ENCODE assay signal across 14 cellular contexts in the genomic region with DNA sequence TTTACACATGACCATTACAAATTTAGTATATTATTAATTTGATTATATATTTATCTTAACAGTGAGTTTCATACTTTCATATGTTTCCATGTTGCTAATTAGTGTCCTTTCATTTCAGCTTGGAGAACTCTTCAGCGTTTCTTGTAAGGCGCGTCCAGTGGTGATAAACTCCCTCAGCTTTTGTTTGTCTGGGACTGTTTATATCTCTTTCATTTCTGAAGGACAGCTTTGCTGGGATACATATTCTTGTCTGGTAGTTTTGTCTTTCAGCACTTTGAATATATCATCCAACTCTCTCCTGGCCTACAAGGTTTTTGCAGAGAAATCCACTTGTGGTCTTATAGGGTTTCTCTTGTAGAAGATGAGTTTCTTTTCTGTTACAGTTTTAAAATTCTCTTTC. TPM values are rescaled to one million over a fixed set of nuclear protein-coding genes. Genes with fewer than 3 reads are reported as not detected.
DNase-seq lines count a peak whose midpoint lies in the region; ATAC-seq and TF ChIP-seq lines count a peak whose summit lies in the region.
"Had no signal": no experiment of that assay in that cellular context is flagged by ENCODE, and none has a peak within 500 bp of the region (broad histone marks: within the 10 kb centered on the region; RNA-seq: fewer than 3 reads in every experiment).

No MANE protein-coding gene starts in this region.

- H3K27ac ChIP-seq in endodermal cell (ENCODE audit: low read depth, low read length), result no peak overlapping the region
- no peak overlapping the region for H3K27ac ChIP-seq in SJCRH30
- H3K27ac ChIP-seq: 22Rv1 had no signal

- peaks cover 2 to 3% of the 10 kb centered on the region in 2 donors for H3K9me3 Mint-ChIP-seq in activated T-cell treated with anti-CD3 and anti-CD28 coated beads, Interleukin-2, amount 50 U/mL, for 72 hours
- H3K9me3 Mint-ChIP-seq in stimulated activated naive CD8-positive, alpha-beta T cell treated with anti-CD3 and anti-CD28 coated beads, Interleukin-15, Interleukin-2, amounts not matched to agents 100 ng/mL and 50 ng/mL, for 24 hours, result peaks cover 17% of the 10 kb centered on the region
- H3K9me3 Mint-ChIP-seq in endodermal cell, result peaks cover 5% of the 10 kb centered on the region
- peaks cover 4% of the 10 kb centered on the region for H3K9me3 Mint-ChIP-seq in stimulated activated memory B cell treated with anti-CD40 and anti-IgM and Interleukin-4, amounts not matched to agents 10 μg/mL and 1 μg/mL and 100 μg/mL, for 72 hours
- H3K9me3 Mint-ChIP-seq: HFFc6 had no signal

- peak overlapping the region; percentile 25 for H3K4me3 ChIP-seq in endodermal cell (ENCODE audit: low read length)
- no peak overlapping the region for H3K4me3 ChIP-seq in SJCRH30
- H3K4me3 ChIP-seq: HAP-1 had no signal

- no peaks in the 10 kb centered on the region for H3K4me1 ChIP-seq in endodermal cell (ENCODE audit: control insufficient read depth, insufficient read depth, low read length)
- H3K4me1 ChIP-seq in SJCRH30, result no peaks in the 10 kb centered on the region
- H3K4me1 ChIP-seq: HAP-1 had no signal

- H3K4me1 Mint-ChIP-seq in activated T-cell treated with anti-CD3 and anti-CD28 coated beads, Interleukin-2, amount 50 U/mL, for 72 hours (ENCODE audit: low read depth), result peaks cover 50% of the 10 kb centered on the region
- H3K4me1 Mint-ChIP-seq in stimulated activated naive CD8-positive, alpha-beta T cell treated with anti-CD3 and anti-CD28 coated beads, Interleukin-15, Interleukin-2, amounts not matched to agents 100 ng/mL and 50 ng/mL, for 24 hours (ENCODE audit: low read depth), result peaks cover 67% of the 10 kb centered on the region
- no peaks in the 10 kb centered on the region for H3K4me1 Mint-ChIP-seq in endodermal cell
- peaks cover 36% of the 10 kb centered on the region for H3K4me1 Mint-ChIP-seq in stimulated activated memory B cell treated with anti-CD40 and anti-IgM and Interleukin-4, amounts not matched to agents 10 μg/mL and 1 μg/mL and 100 μg/mL, for 72 hours

- ATAC-seq in activated T-cell treated with anti-CD3 and anti-CD28 coated beads, Interleukin-2, amount 50 U/mL, for 72 hours (replicated peaks in 1 of 2), result no peak
- ATAC-seq in stimulated activated naive CD8-positive, alpha-beta T cell treated with anti-CD3 and anti-CD28 coated beads, Interleukin-15, Interleukin-2, amounts not matched to agents 100 U/mL and 50 U/mL, for 24 hours, result no peak
- ATAC-seq in stimulated activated memory B cell treated with anti-CD40 and anti-IgM and Interleukin-4, amounts not matched to agents 10 μg/mL and 1 μg/mL and 100 μg/mL, for 72 hours, result no peak

- no peaks in the 10 kb centered on the region for H3K27me3 Mint-ChIP-seq in activated T-cell treated with anti-CD3 and anti-CD28 coated beads, Interleukin-2, amount 50 U/mL, for 72 hours (ENCODE audit: low read depth)
- no peaks in the 10 kb centered on the region for H3K27me3 Mint-ChIP-seq in stimulated activated naive CD8-positive, alpha-beta T cell treated with anti-CD3 and anti-CD28 coated beads, Interleukin-15, Interleukin-2, amounts not matched to agents 100 ng/mL and 50 ng/mL, for 24 hours
- no peaks in the 10 kb centered on the region for H3K27me3 Mint-ChIP-seq in endodermal cell (ENCODE audit: insufficient read depth)
- H3K27me3 Mint-ChIP-seq in stimulated activated memory B cell treated with anti-CD40 and anti-IgM and Interleukin-4, amounts not matched to agents 10 μg/mL and 1 μg/mL and 100 μg/mL, for 72 hours, result no peaks in the 10 kb centered on the region

- H3K27ac Mint-ChIP-seq in activated T-cell treated with anti-CD3 and anti-CD28 coated beads, Interleukin-2, amount 50 U/mL, for 72 hours, result peak overlapping the region; percentile 79
- peak overlapping the region; percentile 63 for H3K27ac Mint-ChIP-seq in stimulated activated naive CD8-positive, alpha-beta T cell treated with anti-CD3 and anti-CD28 coated beads, Interleukin-15, Interleukin-2, amounts not matched to agents 100 ng/mL and 50 ng/mL, for 24 hours
- no peak overlapping the region for H3K27ac Mint-ChIP-seq in endodermal cell
- H3K27ac Mint-ChIP-seq in stimulated activated memory B cell treated with anti-CD40 and anti-IgM and Interleukin-4, amounts not matched to agents 10 μg/mL and 1 μg/mL and 100 μg/mL, for 72 hours, result no peak overlapping the region

- H3K36me3 Mint-ChIP-seq in activated T-cell treated with anti-CD3 and anti-CD28 coated beads, Interleukin-2, amount 50 U/mL, for 72 hours (ENCODE audit: insufficient read depth in 2 of 2), result peaks cover 29 to 50% of the 10 kb centered on the region in 2 donors
- H3K36me3 Mint-ChIP-seq in stimulated activated naive CD8-positive, alpha-beta T cell treated with anti-CD3 and anti-CD28 coated beads, Interleukin-15, Interleukin-2, amounts not matched to agents 100 ng/mL and 50 ng/mL, for 24 hours (ENCODE audit: low read depth), result peaks cover 89% of the 10 kb centered on the region
- H3K36me3 Mint-ChIP-seq in endodermal cell (ENCODE audit: low read depth), result peaks cover 71% of the 10 kb centered on the region
- peaks cover 78% of the 10 kb centered on the region for H3K36me3 Mint-ChIP-seq in stimulated activated memory B cell treated with anti-CD40 and anti-IgM and Interleukin-4, amounts not matched to agents 10 μg/mL and 1 μg/mL and 100 μg/mL, for 72 hours

- 85 to 98% methylated on average over 3 of the region's 3 CpGs for WGBS in endodermal cell (ENCODE audit: insufficient coverage in 1 of 2, insufficient read length in 1 of 2), 2 experiments

- H3K9me3 ChIP-seq in endodermal cell (ENCODE audit: control insufficient read depth, low read length), result peaks cover 40% of the 10 kb centered on the region
- no peaks in the 10 kb centered on the region for H3K9me3 ChIP-seq in SJCRH30 (replicated peaks)
- H3K9me3 ChIP-seq: HAP-1 had no signal

- H3K36me3 ChIP-seq in endodermal cell (ENCODE audit: control insufficient read depth, insufficient read depth, low read length) (peaks cover 76% of the 10 kb centered on the region), SJCRH30 (peaks cover 11% of the 10 kb centered on the region)

- no peak overlapping the region for H3K9ac ChIP-seq in endodermal cell (ENCODE audit: extremely low read depth, low read length, poor library complexity, severe bottlenecking)

- DNase-seq in activated T-cell treated with anti-CD3 and anti-CD28 coated beads, Interleukin-2, amount 50 U/mL, for 72 hours, result no peak
- DNase-seq in activated T-cell treated with anti-CD3 and anti-CD28 coated beads for 4 hours (no peak), endodermal cell (no peak), SJCRH30 (no peak), DMS153 (lab: John Stamatoyannopoulos, UW) (no peak)
- no peak for DNase-seq in stimulated activated naive CD8-positive, alpha-beta T cell treated with anti-CD3 and anti-CD28 coated beads, Interleukin-15, Interleukin-2, amounts not matched to agents 100 U/mL and 50 U/mL, for 24 hours
- DNase-seq: DMS79 treated with DMSO at 0.1 percent for 48 hours, EL, HFFc6 had no signal

- H3K4me3 Mint-ChIP-seq in activated T-cell treated with anti-CD3 and anti-CD28 coated beads, Interleukin-2, amount 50 U/mL, for 72 hours, result no peak overlapping the region
- H3K4me3 Mint-ChIP-seq in stimulated activated naive CD8-positive, alpha-beta T cell treated with anti-CD3 and anti-CD28 coated beads, Interleukin-15, Interleukin-2, amounts not matched to agents 100 ng/mL and 50 ng/mL, for 24 hours, result no peak overlapping the region
- no peak overlapping the region for H3K4me3 Mint-ChIP-seq in endodermal cell
- no peak overlapping the region for H3K4me3 Mint-ChIP-seq in stimulated activated memory B cell treated with anti-CD40 and anti-IgM and Interleukin-4, amounts not matched to agents 10 μg/mL and 1 μg/mL and 100 μg/mL, for 72 hours
- H3K4me3 Mint-ChIP-seq: CD14-positive monocyte, HFFc6 had no signal

- TF ChIP-seq CTCF in endodermal cell (conservative IDR thresholded peaks at IDR 0.05), result no peak

- H3K27me3 ChIP-seq in endodermal cell (ENCODE audit: control insufficient read depth, insufficient read depth, low read length, poor library complexity, severe bottlenecking) (no peaks in the 10 kb centered on the region), SJCRH30 (no peaks in the 10 kb centered on the region)

RNA-seq across cellular contexts. Expression of a gene that starts 12.4 kb away (rescaled TPM):
- 10 to 100 TPM; 38.3 to 44.4 TPM for total RNA-seq in activated T-cell treated with anti-CD3 and anti-CD28 coated beads, Interleukin-2, amount 50 U/mL, for 72 hours
- total RNA-seq in endodermal cell, result 10 to 100 TPM; 45.4 to 55.3 TPM
- polyA plus RNA-seq in endodermal cell (2013, experiment 1 of 2), result 50.3 TPM
- 37.7 TPM for polyA plus RNA-seq in endodermal cell (2013, experiment 2 of 2)
- total RNA-seq in SJCRH30 (2014; rRNA removed; shearing (Covaris generic)), result 26.7 and 27.1 TPM in 2 replicates

RNA-seq across cellular contexts. Expression of a gene that starts 42.1 kb away (rescaled TPM):
- 100 to 1,000 TPM; 123 to 155 TPM for total RNA-seq in activated T-cell treated with anti-CD3 and anti-CD28 coated beads, Interleukin-2, amount 50 U/mL, for 72 hours
- total RNA-seq in endodermal cell, result under 1 TPM; 0.04 to 0.07 TPM
- polyA plus RNA-seq in endodermal cell (2013, experiment 1 of 2), result 0.18 TPM
- 0.41 TPM for polyA plus RNA-seq in endodermal cell (2013, experiment 2 of 2)
- 0.08 TPM in 1 of 2 replicates, not detected in the other for total RNA-seq in SJCRH30 (2014; rRNA removed; shearing (Covaris generic))

Comparison
In these comparisons a context has a peak if more than half of its experiments do, and no peak if none do; other contexts are left out.
1. H3K27ac Mint-ChIP-seq: peak in activated T-cell treated with anti-CD3 and anti-CD28 coated beads, Interleukin-2, amount 50 U/mL, for 72 hours (single experiment) and stimulated activated naive CD8-positive, alpha-beta T cell treated with anti-CD3 and anti-CD28 coated beads, Interleukin-15, Interleukin-2, amounts not matched to agents 100 ng/mL and 50 ng/mL, for 24 hours (single experiment); none in endodermal cell (single experiment) and stimulated activated memory B cell treated with anti-CD40 and anti-IgM and Interleukin-4, amounts not matched to agents 10 μg/mL and 1 μg/mL and 100 μg/mL, for 72 hours (single experiment).
2. RNA of a gene that starts 42.1 kb away (total RNA-seq): 123 to 155 TPM in activated T-cell treated with anti-CD3 and anti-CD28 coated beads, Interleukin-2, amount 50 U/mL, for 72 hours; 0.04 to 0.07 TPM in endodermal cell and 0.08 TPM in SJCRH30; every median in the first group is over 100 times any median in the second.